In genomic region chr1:221858758-221859157, GRCh38 we compare ENCODE assay signal across 15 cellular contexts.
DNase-seq lines count a peak whose midpoint lies in the region; ATAC-seq and TF ChIP-seq lines count a peak whose summit lies in the region.
"Had no signal": no experiment of that assay in that cellular context is flagged by ENCODE, and none has a peak within 500 bp of the region (broad histone marks: within the 10 kb centered on the region; RNA-seq: fewer than 3 reads in every experiment).

No MANE protein-coding gene starts in this region.

- intact Hi-C loops in lower lobe of right lung (cut with DNase I): no loop called here

- ATAC-seq in SK-N-SH treated with all-trans-retinoic acid at 6 μM for 48 hours (peak; percentile 83), GM18498 (IDR thresholded peaks at IDR 0.05; ENCODE audit: unreplicated experiment) (no peak), lower lobe of right lung (no peak)
- ATAC-seq: naive thymus-derived CD8-positive, alpha-beta T cell; right lobe of liver had no signal

- peak; percentile 27 for DNase-seq in HPDE6-E6E7 (ENCODE audit: extremely low spot score)
- DNase-seq in fibroblast of villous mesenchyme (ENCODE audit: low read depth): peak; percentile 28
- DNase-seq in NCI-H1417 treated with DMSO at 0.1 percent for 48 hours (lab: John Stamatoyannopoulos, UW): no peak
- no peak for DNase-seq in NCI-H82 treated with DMSO at 0.1 percent for 48 hours (lab: John Stamatoyannopoulos, UW; ENCODE audit: unreplicated experiment)
- DNase-seq in lower lobe of right lung: no peak
- DNase-seq: activated naive CD4-positive, alpha-beta T cell treated with anti-CD3 and anti-CD28 coated beads, Interleukin-2, amount 10 ng/mL, durations not matched to agents 7 days and 5 days; DMS53; H9; KG1; naive thymus-derived CD8-positive, alpha-beta T cell; NCI-H2107; right lobe of liver had no signal

- H3K27ac ChIP-seq in lower lobe of right lung: no peak overlapping the region
- H3K27ac ChIP-seq: right lobe of liver, suprapubic skin had no signal

- H3K4me3 ChIP-seq in fibroblast of villous mesenchyme (ENCODE audit: low read depth, low read length): no peak overlapping the region
- no peak overlapping the region for H3K4me3 ChIP-seq in lower lobe of right lung
- H3K4me3 ChIP-seq: right lobe of liver, suprapubic skin had no signal

- H3K36me3 ChIP-seq in lower lobe of right lung: no peaks in the 10 kb centered on the region
- H3K36me3 ChIP-seq: right lobe of liver, suprapubic skin had no signal

- no peaks in the 10 kb centered on the region for H3K9me3 ChIP-seq in lower lobe of right lung
- H3K9me3 ChIP-seq: right lobe of liver, suprapubic skin had no signal

- H3K4me1 ChIP-seq in lower lobe of right lung: no peaks in the 10 kb centered on the region
- H3K4me1 ChIP-seq: right lobe of liver had no signal

- H3K27me3 ChIP-seq in lower lobe of right lung (ENCODE audit: low read depth): no peaks in the 10 kb centered on the region
- H3K27me3 ChIP-seq: right lobe of liver, suprapubic skin had no signal

- TF ChIP-seq CTCF in fibroblast of villous mesenchyme (IDR thresholded peaks at IDR 0.05; ENCODE audit: insufficient read depth, low read depth, low read length) (no peak), lower lobe of right lung (IDR thresholded peaks at IDR 0.05) (no peak)

TF ChIP-seq in SK-N-SH treated with all-trans-retinoic acid at 6 μM for 48 hours, 23 proteins besides CTCF, POLR2A, EP300 and RAD21:
- no peak for TF ChIP-seq BACH2 (CRISPR knock-in tag; IDR thresholded peaks at IDR 0.05; ENCODE audit: borderline replicate concordance)
- no peak for TF ChIP-seq TOX (CRISPR knock-in tag; IDR thresholded peaks at IDR 0.05; ENCODE audit: borderline replicate concordance)
- no peak for TF ChIP-seq ARNTL (CRISPR knock-in tag; IDR thresholded peaks at IDR 0.05; ENCODE audit: borderline replicate concordance, low read depth)
- no peak for TF ChIP-seq PPARA (CRISPR knock-in tag; IDR thresholded peaks at IDR 0.05; ENCODE audit: borderline replicate concordance)
- TF ChIP-seq ZNF8 (CRISPR knock-in tag; IDR thresholded peaks at IDR 0.05): no peak

Comparison
In these comparisons a context has a peak if more than half of its experiments do, and no peak if none do; other contexts are left out.
1. DNase-seq: peak in HPDE6-E6E7 (single experiment) and fibroblast of villous mesenchyme (single experiment); none in NCI-H1417 treated with DMSO at 0.1 percent for 48 hours (single experiment), NCI-H82 treated with DMSO at 0.1 percent for 48 hours (single experiment) and lower lobe of right lung (single experiment).